Comparison of ENCODE assay signal across 8 cellular contexts in the genomic region with DNA sequence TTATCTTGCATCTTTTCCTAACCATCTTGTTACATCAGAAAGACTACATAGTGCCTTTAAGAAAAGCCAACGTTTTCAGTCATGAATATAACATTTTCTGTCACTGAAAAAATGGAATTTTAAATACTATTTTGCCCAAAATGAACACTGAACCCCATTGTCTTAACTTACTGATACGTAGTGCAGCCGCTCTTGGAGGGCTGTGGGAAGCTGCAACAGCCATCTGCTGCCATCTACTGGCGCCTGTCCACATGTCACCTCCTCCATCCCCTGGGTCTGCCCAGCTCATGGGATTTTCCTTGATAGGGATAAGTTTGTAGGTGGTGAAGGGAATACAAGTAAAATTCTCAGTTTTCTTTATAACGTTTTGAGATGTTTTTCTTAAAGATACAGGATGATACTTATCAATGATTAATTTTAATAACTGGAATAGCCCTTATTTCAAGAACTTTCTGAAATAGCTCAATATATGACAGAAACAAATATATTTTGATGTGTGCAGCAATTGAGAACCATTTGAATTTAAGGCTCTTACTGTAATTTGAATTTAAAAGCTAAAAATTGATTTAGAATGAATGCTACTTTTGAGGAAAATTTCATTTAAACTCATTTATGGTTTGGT.
A peak's percentile ranks its signal among the peaks of the same experiment; 100 is the strongest.
DNase-seq lines count a peak whose midpoint lies in the region; ATAC-seq, FAIRE-seq and TF ChIP-seq lines count a peak whose summit lies in the region.

No MANE protein-coding gene starts in this region.

- TF ChIP-seq CTCF in liver (IDR thresholded peaks at IDR 0.05; ENCODE audit: low read depth, low read length, missing input control): peak; percentile 91

- H3K36me3 ChIP-seq in liver (ENCODE audit: control insufficient read depth in 4 of 4, insufficient read depth in 3 of 4, low read depth in 1 of 4, low read length in 3 of 4): peaks cover 0 to 3% (median under 1%) of the 10 kb centered on the region in 4 donors

- peak; percentile 70 for FAIRE-seq in colon (lab: Jason Lieb, UNC)

- no peaks in the 10 kb centered on the region for H3K27me3 ChIP-seq in liver (ENCODE audit: control insufficient read depth in 4 of 4, insufficient read depth in 4 of 4, low read length in 3 of 4)

- H3K9me3 ChIP-seq in liver (ENCODE audit: control insufficient read depth in 4 of 4, low read length in 3 of 4): no peaks in the 10 kb centered on the region

- no peak overlapping the region for H3K27ac ChIP-seq in liver (ENCODE audit: low read depth in 1 of 2, low read length in 2 of 2)

- peak; percentile 98 to 99 for TF ChIP-seq RAD21 in liver (IDR thresholded peaks at IDR 0.05)

- WGBS in liver: 2% methylated on average over 5 of the region's 5 CpGs

- peak in 12 of 14 donors; percentile 8 to 87 (median 50) for DNase-seq in C1 segment of cervical spinal cord (lab: John Stamatoyannopoulos, UW)
- DNase-seq in NCI-H460 (ENCODE audit: extremely low read depth, low read depth): peak; percentile 68
- peak; percentile 63 to 72 for DNase-seq in activated CD4-positive, alpha-beta T cell treated with anti-CD3 and anti-CD28 coated beads for 4 hours
- peak; percentile 50 for DNase-seq in stimulated activated CD8-positive, alpha-beta memory T cell treated with anti-CD3 and anti-CD28 coated beads, Interleukin-12 subunit alpha, Interleukin-12 subunit beta, amount 100 ng/mL, for 1 hour (ENCODE audit: low read depth)

- no peak overlapping the region for H3K9ac ChIP-seq in liver (ENCODE audit: low read depth in 1 of 2, low read length in 2 of 2)

- peaks cover 4 to 43% (median 28%) of the 10 kb centered on the region in 4 donors for H3K4me1 ChIP-seq in liver (ENCODE audit: control insufficient read depth in 4 of 4, insufficient read depth in 4 of 4, low read length in 3 of 4)

- ATAC-seq in GM19351 (IDR thresholded peaks at IDR 0.05; ENCODE audit: unreplicated experiment) (peak; percentile 94), HG03442 (IDR thresholded peaks at IDR 0.05; ENCODE audit: unreplicated experiment) (peak; percentile 97)

- no peak overlapping the region for H3K4me3 ChIP-seq in liver (ENCODE audit: low read depth in 1 of 3, low read length in 3 of 3)

TF ChIP-seq in liver, 16 proteins besides CTCF, POLR2A, EP300 and RAD21:
- TF ChIP-seq FOXA1 (IDR thresholded peaks at IDR 0.05) (no peak), HNF4A (conservative IDR thresholded peaks at IDR 0.05) (no peak)
TF ChIP-seq in liver: peak in this region for 0.
